Comparison of ENCODE assay signal across 12 cellular contexts in the genomic region with DNA sequence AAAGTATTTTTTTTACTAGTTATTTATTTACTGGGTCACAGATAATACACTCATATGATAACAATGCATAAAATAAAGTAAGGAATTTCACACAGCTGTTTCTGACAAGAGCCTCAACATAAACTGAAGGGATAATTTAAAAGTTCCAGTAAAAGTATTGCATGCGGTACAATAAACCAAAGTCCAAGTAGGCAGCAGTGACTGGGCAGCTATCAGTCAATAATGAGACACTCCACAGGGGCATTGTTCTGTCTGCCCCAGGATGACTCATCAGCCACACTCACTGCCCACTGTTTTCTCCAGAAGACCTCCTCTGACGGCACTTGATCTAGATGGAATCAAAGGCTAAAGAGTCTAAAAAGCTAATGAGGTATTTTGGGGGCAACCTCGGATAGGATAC.
DNase-seq lines count a peak whose midpoint lies in the region; ATAC-seq, FAIRE-seq and TF ChIP-seq lines count a peak whose summit lies in the region.
"Had no signal": no experiment of that assay in that cellular context is flagged by ENCODE, and none has a peak within 500 bp of the region (broad histone marks: within the 10 kb centered on the region; RNA-seq: fewer than 3 reads in every experiment).

No MANE protein-coding gene starts in this region.

- H3K4me2 ChIP-seq in K562 (ENCODE audit: insufficient read depth, low read length): no peak overlapping the region

- H3K27me3 ChIP-seq in K562 (ENCODE audit: control insufficient read depth in 2 of 2, insufficient read depth in 2 of 2, low read length in 2 of 2): no peaks in the 10 kb centered on the region
- H3K27me3 ChIP-seq: uterus had no signal

- DNase-seq in COLO668 (lab: John Stamatoyannopoulos, UW; ENCODE audit: unreplicated experiment): peak; percentile 79
- DNase-seq in HuH-7.5 (ENCODE audit: low spot score): peak; percentile 15
- peak; percentile 13 to 67 (median 34) for DNase-seq in K562 (ENCODE audit: extremely low read depth in 1 of 4, low spot score in 3 of 4)
- DNase-seq in medulla oblongata (ENCODE audit: extremely low spot score): peak; percentile 37
- DNase-seq in GM20000 (ENCODE audit: low spot score): no peak
- DNase-seq in Kasumi-1 (lab: John Stamatoyannopoulos, UW): no peak
- no peak for DNase-seq in NCI-H1092 treated with DMSO at 0.1 percent for 48 hours (lab: John Stamatoyannopoulos, UW)
- DNase-seq: GOT3, NCI-H524, uterus had no signal

- no peak overlapping the region for H3K4me3 ChIP-seq in K562
- H3K4me3 ChIP-seq: uterus had no signal

- H2AFZ ChIP-seq in K562 (ENCODE audit: low read depth, low read length): peak overlapping the region; percentile 64

- no peaks in the 10 kb centered on the region for H3K9me1 ChIP-seq in K562 (ENCODE audit: control insufficient read depth, insufficient read depth, low read length)

- no peak for TF ChIP-seq POLR2A in K562 (conservative IDR thresholded peaks at IDR 0.05)

- in situ Hi-C loops in K562 (cut with MboI): no loop called here

- 14% methylated on average over 3 of the region's 3 CpGs for WGBS in K562 (ENCODE audit: insufficient coverage, low coverage, missing lambda C conversion rate)

- POLR2A ChIA-PET in K562 (lab: Yijun Ruan, JAX): interaction anchor here (1.2 to 2.4 kb wide), 3 partner anchors 10 to 51 kb away, joined by 4 to 8 read pairs (median 5); no protein-coding TSS in a partner anchor

- TF ChIP-seq RAD21 in K562 (CRISPR knock-in tag; conservative IDR thresholded peaks at IDR 0.05 in 1 of 2, IDR thresholded peaks at IDR 0.05 in 1 of 2): no peak

- H3K9me3 ChIP-seq in K562 (replicated peaks; ENCODE audit: control insufficient read depth, insufficient read depth, low read depth, low read length): no peaks in the 10 kb centered on the region
- H3K9me3 ChIP-seq: uterus had no signal

- peak; percentile 46 for FAIRE-seq in K562 (lab: Jason Lieb, UNC)
- FAIRE-seq: G401.6 had no signal

- H3K27ac ChIP-seq in K562 (ENCODE audit: extremely low read depth, low read depth, low read length): peak overlapping the region; percentile 82; the same call in 2 of the 3 replicates
- H3K27ac ChIP-seq: uterus had no signal

- intact Hi-C loops in K562 (cut with micrococcal nuclease): loop anchor here (5.0 kb wide), 2 partner anchors 33 to 83 kb away; no protein-coding TSS in a partner anchor

- BruUV-seq in K562 (replicated peaks; lab: Mats Ljungman, UMichigan): no TSS peak

- no peaks in the 10 kb centered on the region for H4K20me1 ChIP-seq in K562 (replicated peaks; ENCODE audit: control insufficient read depth, insufficient read depth, low read length)

- TF ChIP-seq CTCF in K562 (IDR thresholded peaks at IDR 0.05 in 2 of 3, conservative IDR thresholded peaks at IDR 0.05 in 1 of 3; ENCODE audit: insufficient read depth in 2 of 3, low read depth in 1 of 3, low read length in 3 of 3) (no peak), GM20000 (IDR thresholded peaks at IDR 0.05; ENCODE audit: extremely low read depth, missing control alignments) (no peak)

- peaks cover 4 to 32% of the 10 kb centered on the region in 2 experiments for H3K4me1 ChIP-seq in K562 (replicated peaks in 1 of 2; ENCODE audit: control insufficient read depth in 2 of 2, insufficient read depth in 2 of 2, low read length in 2 of 2)
- H3K4me1 ChIP-seq: uterus had no signal

- no peaks in the 10 kb centered on the region for H3K36me3 ChIP-seq in K562 (ENCODE audit: control insufficient read depth, insufficient read depth, low read length)
- H3K36me3 ChIP-seq: uterus had no signal

- H3K9ac ChIP-seq in K562 (ENCODE audit: insufficient read depth in 1 of 2, low read depth in 2 of 2, low read length in 2 of 2): peak overlapping the region in 1 of 2 experiments; percentile 61; a peak in 2 of 4 replicates

- CTCF ChIA-PET in K562 (lab: Yijun Ruan, JAX; ENCODE audit: low intra/inter-chr PET ratio): no interaction called here

- ATAC-seq in K562: peak; percentile 50
- ATAC-seq in GM18873 (IDR thresholded peaks at IDR 0.05; ENCODE audit: low FRiP score, unreplicated experiment): no peak

- H3K79me2 ChIP-seq in K562 (ENCODE audit: control insufficient read depth, insufficient read depth, low read length): no peaks in the 10 kb centered on the region

- no peak for TF ChIP-seq EP300 in K562 (IDR thresholded peaks at IDR 0.05; ENCODE audit: low read length)

TF ChIP-seq in K562, 482 proteins besides CTCF, POLR2A, EP300 and RAD21 (continues in another document):
- TF ChIP-seq HMBOX1 (IDR thresholded peaks at IDR 0.05) (no peak), ZNF589 (CRISPR knock-in tag; IDR thresholded peaks at IDR 0.05; ENCODE audit: low read depth) (peak; percentile 73; the same call in 1 of the 2 replicates), SAFB (IDR thresholded peaks at IDR 0.05; ENCODE audit: borderline replicate concordance, low read depth, low read length) (no peak), SMARCC2 (IDR thresholded peaks at IDR 0.05; ENCODE audit: low read depth) (peak; percentile 58; the same call in 1 of the 2 replicates), SMAD3 (CRISPR knock-in tag; conservative IDR thresholded peaks at IDR 0.05) (no peak), ZNF444 (CRISPR knock-in tag; IDR thresholded peaks at IDR 0.05) (no peak), ZNF507 (tag; conservative IDR thresholded peaks at IDR 0.05) (no peak), KDM2B (CRISPR knock-in tag; IDR thresholded peaks at IDR 0.05) (no peak), SRSF1 (IDR thresholded peaks at IDR 0.05; ENCODE audit: low read depth, low read length) (no peak), TEAD2 (tag; IDR thresholded peaks at IDR 0.05) (no peak), ESRRA (IDR thresholded peaks at IDR 0.05; ENCODE audit: borderline replicate concordance, low read depth) (no peak), ZSCAN32 (CRISPR knock-in tag; IDR thresholded peaks at IDR 0.05) (no peak), JUND (IDR thresholded peaks at IDR 0.05; ENCODE audit: borderline replicate concordance, low read depth, low read length) (peak; percentile 94), JUND (tag; IDR thresholded peaks at IDR 0.05; ENCODE audit: borderline replicate concordance, low read depth, low read length) (peak; percentile 87; the same call in 2 of the 3 replicates), ELF1 (tag; IDR thresholded peaks at IDR 0.05) (no peak), ZNF449 (CRISPR knock-in tag; IDR thresholded peaks at IDR 0.05) (no peak), ZNF655 (CRISPR knock-in tag; IDR thresholded peaks at IDR 0.05) (no peak), HES1 (IDR thresholded peaks at IDR 0.05; ENCODE audit: low read depth) (no peak), KHSRP (IDR thresholded peaks at IDR 0.05) (no peak), ZNF77 (CRISPR knock-in tag; IDR thresholded peaks at IDR 0.05) (no peak), HNRNPK (IDR thresholded peaks at IDR 0.05; ENCODE audit: low read depth, low read length, poor library complexity, severe bottlenecking) (no peak)
- TF ChIP-seq, protein P1, sequence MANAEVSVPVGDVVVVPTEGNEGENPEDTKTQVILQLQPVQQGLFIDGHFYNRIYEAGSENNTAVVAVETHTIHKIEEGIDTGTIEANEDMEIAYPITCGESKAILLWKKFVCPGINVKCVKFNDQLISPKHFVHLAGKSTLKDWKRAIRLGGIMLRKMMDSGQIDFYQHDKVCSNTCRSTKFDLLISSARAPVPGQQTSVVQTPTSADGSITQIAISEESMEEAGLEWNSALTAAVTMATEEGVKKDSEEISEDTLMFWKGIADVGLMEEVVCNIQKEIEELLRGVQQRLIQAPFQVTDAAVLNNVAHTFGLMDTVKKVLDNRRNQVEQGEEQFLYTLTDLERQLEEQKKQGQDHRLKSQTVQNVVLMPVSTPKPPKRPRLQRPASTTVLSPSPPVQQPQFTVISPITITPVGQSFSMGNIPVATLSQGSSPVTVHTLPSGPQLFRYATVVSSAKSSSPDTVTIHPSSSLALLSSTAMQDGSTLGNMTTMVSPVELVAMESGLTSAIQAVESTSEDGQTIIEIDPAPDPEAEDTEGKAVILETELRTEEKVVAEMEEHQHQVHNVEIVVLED (CRISPR knock-in tag; IDR thresholded peaks at IDR 0.05): no peak

Comparison
In these comparisons a context has a peak if more than half of its experiments do, and no peak if none do; other contexts are left out.
1. DNase-seq: peak in COLO668 (single experiment), HuH-7.5 (single experiment), K562 (4 of 4) and medulla oblongata (single experiment); none in GM20000 (single experiment), Kasumi-1 (0 of 2) and NCI-H1092 treated with DMSO at 0.1 percent for 48 hours (single experiment).